In genomic region chr12:55818140-55818728, GRCh38 we compare ENCODE assay signal across 5 cellular contexts. TPM values are rescaled to one million over a fixed set of nuclear protein-coding genes. Genes with fewer than 3 reads are reported as not detected.
DNase-seq lines count a peak whose midpoint lies in the region; ATAC-seq and TF ChIP-seq lines count a peak whose summit lies in the region.

No MANE protein-coding gene starts in this region.

- peak overlapping the region; percentile 100 for H3K4me3 ChIP-seq in Jurkat, Clone E6-1 (ENCODE audit: low read length)

- peaks cover 29% of the 10 kb centered on the region for H3K36me3 Mint-ChIP-seq in stimulated activated memory B cell treated with anti-CD40 and anti-IgM and Interleukin-4, amounts not matched to agents 10 μg/mL and 1 μg/mL and 100 μg/mL, for 72 hours

- no peak overlapping the region for H3K27ac Mint-ChIP-seq in stimulated activated memory B cell treated with anti-CD40 and anti-IgM and Interleukin-4, amounts not matched to agents 10 μg/mL and 1 μg/mL and 100 μg/mL, for 72 hours

- no peaks in the 10 kb centered on the region for H3K27me3 Mint-ChIP-seq in stimulated activated memory B cell treated with anti-CD40 and anti-IgM and Interleukin-4, amounts not matched to agents 10 μg/mL and 1 μg/mL and 100 μg/mL, for 72 hours

- DNase-seq in Jurkat, Clone E6-1 (ENCODE audit: low read depth, low spot score): no peak
- DNase-seq in erythroblast (lab: John Stamatoyannopoulos, UW): peak; percentile 88 to 90
- DNase-seq in DMS79 treated with DMSO at 0.1 percent for 48 hours (lab: John Stamatoyannopoulos, UW): no peak

- H3K9me3 Mint-ChIP-seq in stimulated activated memory B cell treated with anti-CD40 and anti-IgM and Interleukin-4, amounts not matched to agents 10 μg/mL and 1 μg/mL and 100 μg/mL, for 72 hours: no peaks in the 10 kb centered on the region

- TF ChIP-seq POLR2A in erythroblast (IDR thresholded peaks at IDR 0.05; ENCODE audit: low read length): no peak

- peaks cover 24% of the 10 kb centered on the region for H3K4me1 Mint-ChIP-seq in stimulated activated memory B cell treated with anti-CD40 and anti-IgM and Interleukin-4, amounts not matched to agents 10 μg/mL and 1 μg/mL and 100 μg/mL, for 72 hours

- ATAC-seq in GM21381 (IDR thresholded peaks at IDR 0.05; ENCODE audit: unreplicated experiment): peak; percentile 27
- ATAC-seq in stimulated activated memory B cell treated with anti-CD40 and anti-IgM and Interleukin-4, amounts not matched to agents 10 μg/mL and 1 μg/mL and 100 μg/mL, for 72 hours: peak; percentile 68

- no peak overlapping the region for H3K4me3 Mint-ChIP-seq in stimulated activated memory B cell treated with anti-CD40 and anti-IgM and Interleukin-4, amounts not matched to agents 10 μg/mL and 1 μg/mL and 100 μg/mL, for 72 hours

RNA-seq across cellular contexts. Expression of gene ORMDL2, which starts 0.4 kb away (rescaled TPM):
- polyA plus RNA-seq in Jurkat, Clone E6-1 (2012; ENCODE audit: insufficient read depth, insufficient read length): 77.3 TPM

RNA-seq across cellular contexts. Expression of gene SARNP, which starts 0.7 kb away (rescaled TPM):
- 154 TPM for polyA plus RNA-seq in Jurkat, Clone E6-1 (2012; ENCODE audit: insufficient read depth, insufficient read length)

RNA-seq across cellular contexts. Expression of gene DNAJC14, which starts 11.2 kb away (rescaled TPM):
- 26.9 TPM for polyA plus RNA-seq in Jurkat, Clone E6-1 (2012; ENCODE audit: insufficient read depth, insufficient read length)

RNA-seq across cellular contexts. Expression of gene MMP19, which starts 24.5 kb away (rescaled TPM):
- polyA plus RNA-seq in Jurkat, Clone E6-1 (2012; ENCODE audit: insufficient read depth, insufficient read length): not detected

Comparison
In these comparisons a context has a peak if more than half of its experiments do, and no peak if none do; other contexts are left out.
1. DNase-seq: peak in erythroblast (2 of 2); none in Jurkat, Clone E6-1 (single experiment) and DMS79 treated with DMSO at 0.1 percent for 48 hours (single experiment).